In the genomic region with DNA sequence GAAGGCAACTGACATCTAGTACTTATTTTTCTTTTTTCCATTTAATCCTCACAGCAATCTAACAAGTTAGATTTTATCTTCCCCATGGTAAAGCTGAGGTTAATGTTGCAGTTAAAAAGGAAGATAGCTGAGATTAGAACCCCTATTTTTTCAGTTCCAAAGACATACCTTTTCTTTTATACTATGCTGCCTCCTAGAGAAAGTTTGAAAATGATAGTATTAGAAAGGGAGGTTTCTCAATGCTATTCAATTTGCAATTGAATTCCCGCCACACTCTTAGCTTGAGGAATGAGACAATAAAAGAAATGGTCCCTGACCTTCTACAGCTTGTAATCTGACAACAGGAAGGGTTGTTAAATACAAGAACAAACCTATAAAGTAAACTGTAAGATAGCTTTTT, we compare ENCODE assay signal across 2 cellular contexts.
TF ChIP-seq lines count a peak whose summit lies in the region.

No MANE protein-coding gene starts in this region.

TF ChIP-seq in H1, 55 proteins besides CTCF, POLR2A, EP300 and RAD21:
- no peak for TF ChIP-seq GABPA (IDR thresholded peaks at IDR 0.05; ENCODE audit: borderline replicate concordance, insufficient read depth, low read length)
- TF ChIP-seq RNF2 (IDR thresholded peaks at IDR 0.05; ENCODE audit: borderline replicate concordance, low read depth, low read length, missing control alignments, poor library complexity, severe bottlenecking) = no peak
- TF ChIP-seq EGR1 (IDR thresholded peaks at IDR 0.05; ENCODE audit: borderline replicate concordance, low read depth, low read length) = no peak
- no peak for TF ChIP-seq SP2 (IDR thresholded peaks at IDR 0.05; ENCODE audit: low read length)
- no peak for TF ChIP-seq YY1 (IDR thresholded peaks at IDR 0.05; ENCODE audit: low read depth, low read length)
- TF ChIP-seq CHD2 (IDR thresholded peaks at IDR 0.05; ENCODE audit: low read length) = no peak
- no peak for TF ChIP-seq CHD1 (IDR thresholded peaks at IDR 0.05; ENCODE audit: low read depth, low read length)
- no peak for TF ChIP-seq TBP (IDR thresholded peaks at IDR 0.05; ENCODE audit: low read depth, low read length)
- no peak for TF ChIP-seq HDAC2 (IDR thresholded peaks at IDR 0.05; ENCODE audit: borderline replicate concordance in 1 of 2, low read depth in 2 of 2, low read length in 2 of 2)
- no peak for TF ChIP-seq POLR2AphosphoS5 (IDR thresholded peaks at IDR 0.05; ENCODE audit: low read depth, low read length)
- TF ChIP-seq, protein P1, sequence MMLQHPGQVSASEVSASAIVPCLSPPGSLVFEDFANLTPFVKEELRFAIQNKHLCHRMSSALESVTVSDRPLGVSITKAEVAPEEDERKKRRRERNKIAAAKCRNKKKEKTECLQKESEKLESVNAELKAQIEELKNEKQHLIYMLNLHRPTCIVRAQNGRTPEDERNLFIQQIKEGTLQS (IDR thresholded peaks at IDR 0.05; ENCODE audit: insufficient read depth, low read depth, low read length) = no peak
- TF ChIP-seq CBX8 (IDR thresholded peaks at IDR 0.05; ENCODE audit: borderline replicate concordance, low read depth, low read length) = no peak

TF ChIP-seq in liver, 16 proteins besides CTCF, POLR2A, EP300 and RAD21:
- no peak for TF ChIP-seq FOXA1 (IDR thresholded peaks at IDR 0.05)
- no peak for TF ChIP-seq GABPA (IDR thresholded peaks at IDR 0.05 in 1 of 2, conservative IDR thresholded peaks at IDR 0.05 in 1 of 2)
- no peak for TF ChIP-seq JUND (IDR thresholded peaks at IDR 0.05)
- TF ChIP-seq YY1 (IDR thresholded peaks at IDR 0.05) = no peak
- no peak for TF ChIP-seq EGR1 (IDR thresholded peaks at IDR 0.05; ENCODE audit: low read depth in 2 of 2)
- TF ChIP-seq, protein P1 (IDR thresholded peaks at IDR 0.05) = no peak
- no peak for TF ChIP-seq RXRA (IDR thresholded peaks at IDR 0.05)
- TF ChIP-seq FOXA2 (IDR thresholded peaks at IDR 0.05) = no peak
- TF ChIP-seq, protein P2, sequence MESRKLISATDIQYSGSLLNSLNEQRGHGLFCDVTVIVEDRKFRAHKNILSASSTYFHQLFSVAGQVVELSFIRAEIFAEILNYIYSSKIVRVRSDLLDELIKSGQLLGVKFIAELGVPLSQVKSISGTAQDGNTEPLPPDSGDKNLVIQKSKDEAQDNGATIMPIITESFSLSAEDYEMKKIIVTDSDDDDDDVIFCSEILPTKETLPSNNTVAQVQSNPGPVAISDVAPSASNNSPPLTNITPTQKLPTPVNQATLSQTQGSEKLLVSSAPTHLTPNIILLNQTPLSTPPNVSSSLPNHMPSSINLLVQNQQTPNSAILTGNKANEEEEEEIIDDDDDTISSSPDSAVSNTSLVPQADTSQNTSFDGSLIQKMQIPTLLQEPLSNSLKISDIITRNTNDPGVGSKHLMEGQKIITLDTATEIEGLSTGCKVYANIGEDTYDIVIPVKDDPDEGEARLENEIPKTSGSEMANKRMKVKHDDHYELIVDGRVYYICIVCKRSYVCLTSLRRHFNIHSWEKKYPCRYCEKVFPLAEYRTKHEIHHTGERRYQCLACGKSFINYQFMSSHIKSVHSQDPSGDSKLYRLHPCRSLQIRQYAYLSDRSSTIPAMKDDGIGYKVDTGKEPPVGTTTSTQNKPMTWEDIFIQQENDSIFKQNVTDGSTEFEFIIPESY (IDR thresholded peaks at IDR 0.05) = no peak
- no peak for TF ChIP-seq MAX (IDR thresholded peaks at IDR 0.05)
- no peak for TF ChIP-seq HNF4G (IDR thresholded peaks at IDR 0.05)
- TF ChIP-seq, protein P3, sequence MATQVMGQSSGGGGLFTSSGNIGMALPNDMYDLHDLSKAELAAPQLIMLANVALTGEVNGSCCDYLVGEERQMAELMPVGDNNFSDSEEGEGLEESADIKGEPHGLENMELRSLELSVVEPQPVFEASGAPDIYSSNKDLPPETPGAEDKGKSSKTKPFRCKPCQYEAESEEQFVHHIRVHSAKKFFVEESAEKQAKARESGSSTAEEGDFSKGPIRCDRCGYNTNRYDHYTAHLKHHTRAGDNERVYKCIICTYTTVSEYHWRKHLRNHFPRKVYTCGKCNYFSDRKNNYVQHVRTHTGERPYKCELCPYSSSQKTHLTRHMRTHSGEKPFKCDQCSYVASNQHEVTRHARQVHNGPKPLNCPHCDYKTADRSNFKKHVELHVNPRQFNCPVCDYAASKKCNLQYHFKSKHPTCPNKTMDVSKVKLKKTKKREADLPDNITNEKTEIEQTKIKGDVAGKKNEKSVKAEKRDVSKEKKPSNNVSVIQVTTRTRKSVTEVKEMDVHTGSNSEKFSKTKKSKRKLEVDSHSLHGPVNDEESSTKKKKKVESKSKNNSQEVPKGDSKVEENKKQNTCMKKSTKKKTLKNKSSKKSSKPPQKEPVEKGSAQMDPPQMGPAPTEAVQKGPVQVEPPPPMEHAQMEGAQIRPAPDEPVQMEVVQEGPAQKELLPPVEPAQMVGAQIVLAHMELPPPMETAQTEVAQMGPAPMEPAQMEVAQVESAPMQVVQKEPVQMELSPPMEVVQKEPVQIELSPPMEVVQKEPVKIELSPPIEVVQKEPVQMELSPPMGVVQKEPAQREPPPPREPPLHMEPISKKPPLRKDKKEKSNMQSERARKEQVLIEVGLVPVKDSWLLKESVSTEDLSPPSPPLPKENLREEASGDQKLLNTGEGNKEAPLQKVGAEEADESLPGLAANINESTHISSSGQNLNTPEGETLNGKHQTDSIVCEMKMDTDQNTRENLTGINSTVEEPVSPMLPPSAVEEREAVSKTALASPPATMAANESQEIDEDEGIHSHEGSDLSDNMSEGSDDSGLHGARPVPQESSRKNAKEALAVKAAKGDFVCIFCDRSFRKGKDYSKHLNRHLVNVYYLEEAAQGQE (IDR thresholded peaks at IDR 0.05) = no peak
- no peak for TF ChIP-seq SP1 (IDR thresholded peaks at IDR 0.05)
- TF ChIP-seq HNF4A (conservative IDR thresholded peaks at IDR 0.05) = no peak
TF ChIP-seq in liver: peak in this region for 0.
